In the genomic region with DNA sequence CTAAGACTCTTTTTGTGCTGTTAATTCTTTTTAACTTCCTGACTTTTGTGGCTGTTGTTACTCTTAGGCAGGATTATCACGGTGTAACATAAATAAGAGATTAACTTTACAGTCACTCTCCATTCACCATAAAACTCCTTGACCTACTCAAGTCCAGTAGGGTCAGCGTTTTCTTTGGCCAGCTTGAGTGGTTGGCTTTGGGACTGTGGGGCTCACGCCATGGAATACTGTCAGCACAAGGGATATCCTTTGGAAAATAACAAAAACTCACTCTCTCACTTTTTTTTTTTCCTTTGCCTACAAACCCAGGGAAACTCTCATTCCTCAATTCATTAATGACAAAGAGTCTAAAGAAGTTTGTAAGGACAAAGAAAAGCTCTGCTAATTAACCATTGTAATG, we compare ENCODE assay signal across 24 cellular contexts.
"Had no signal": no experiment of that assay in that cellular context is flagged by ENCODE, and none has a peak within 500 bp of the region (broad histone marks: within the 10 kb centered on the region; RNA-seq: fewer than 3 reads in every experiment).

No MANE protein-coding gene starts in this region.

- H3K4me3 ChIP-seq: colonic mucosa, gastrocnemius medialis, mucosa of descending colon, psoas muscle, right lobe of liver, thoracic aorta, tibial nerve, upper lobe of left lung, uterus had no signal

- H3K9me3 ChIP-seq: colonic mucosa, gastrocnemius medialis, mucosa of descending colon, psoas muscle, right lobe of liver, thoracic aorta, tibial nerve, upper lobe of left lung, uterus had no signal

- H3K9me3 Mint-ChIP-seq: dendritic cell treated with granulocyte-macrophage colony-stimulating factor and Interleukin-4, amounts not matched to agents 40 ng/mL and 50 ng/mL, for 4 days; mesothelial cell of epicardium; neural crest cell; stimulated activated naive B cell treated with anti-CD40 and anti-IgM and Interleukin-4, amounts not matched to agents 10 μg/mL and 1 μg/mL and 100 μg/mL, for 72 hours; stimulated activated naive CD8-positive, alpha-beta T cell treated with anti-CD3 and anti-CD28 coated beads, Interleukin-15, Interleukin-2, amounts not matched to agents 100 ng/mL and 50 ng/mL, for 24 hours had no signal

- H3K36me3 ChIP-seq: colonic mucosa, gastrocnemius medialis, right lobe of liver, thoracic aorta, tibial nerve, upper lobe of left lung, uterus had no signal

- H3K27ac ChIP-seq: colonic mucosa, psoas muscle, right lobe of liver, thoracic aorta, tibial nerve, upper lobe of left lung, uterus had no signal

- H3K4me1 ChIP-seq: colonic mucosa, psoas muscle, uterus had no signal

- H3K27ac Mint-ChIP-seq: dendritic cell treated with granulocyte-macrophage colony-stimulating factor and Interleukin-4, amounts not matched to agents 40 ng/mL and 50 ng/mL, for 4 days; mesothelial cell of epicardium; natural killer cell treated with Interleukin-12 subunit alpha and Interleukin-12 subunit beta and Interleukin-15 and Interleukin-18, amount 100 ng/mL, for 72 hours; stimulated activated naive B cell treated with anti-CD40 and anti-IgM and Interleukin-4, amounts not matched to agents 10 μg/mL and 1 μg/mL and 100 μg/mL, for 72 hours; stimulated activated naive CD8-positive, alpha-beta T cell treated with anti-CD3 and anti-CD28 coated beads, Interleukin-15, Interleukin-2, amounts not matched to agents 100 ng/mL and 50 ng/mL, for 24 hours had no signal

- H3K4me3 Mint-ChIP-seq: dendritic cell treated with granulocyte-macrophage colony-stimulating factor and Interleukin-4, amounts not matched to agents 40 ng/mL and 50 ng/mL, for 4 days; mesothelial cell of epicardium; naive B cell; natural killer cell treated with Interleukin-12 subunit alpha and Interleukin-12 subunit beta and Interleukin-15 and Interleukin-18, amount 100 ng/mL, for 72 hours; neural crest cell; stimulated activated naive B cell treated with anti-CD40 and anti-IgM and Interleukin-4, amounts not matched to agents 10 μg/mL and 1 μg/mL and 100 μg/mL, for 72 hours; stimulated activated naive CD8-positive, alpha-beta T cell treated with anti-CD3 and anti-CD28 coated beads, Interleukin-15, Interleukin-2, amounts not matched to agents 100 ng/mL and 50 ng/mL, for 24 hours had no signal

- H3K27me3 ChIP-seq: colonic mucosa, gastrocnemius medialis, right lobe of liver, tibial nerve, upper lobe of left lung, uterus had no signal

- H3K4me1 Mint-ChIP-seq: naive B cell; neural crest cell; stimulated activated naive B cell treated with anti-CD40 and anti-IgM and Interleukin-4, amounts not matched to agents 10 μg/mL and 1 μg/mL and 100 μg/mL, for 72 hours had no signal

- ATAC-seq: gastrocnemius medialis; left lobe of liver; mucosa of descending colon; natural killer cell treated with Interleukin-12 subunit alpha and Interleukin-12 subunit beta and Interleukin-15 and Interleukin-18, amount 100 ng/mL, for 72 hours; psoas muscle; right lobe of liver; stimulated activated naive B cell treated with anti-CD40 and anti-IgM and Interleukin-4, amounts not matched to agents 10 μg/mL and 1 μg/mL and 100 μg/mL, for 72 hours had no signal

- FAIRE-seq: keratinocyte, small intestine had no signal

- H3K27me3 Mint-ChIP-seq: dendritic cell treated with granulocyte-macrophage colony-stimulating factor and Interleukin-4, amounts not matched to agents 40 ng/mL and 50 ng/mL, for 4 days; naive B cell; natural killer cell treated with Interleukin-12 subunit alpha and Interleukin-12 subunit beta and Interleukin-15 and Interleukin-18, amount 100 ng/mL, for 72 hours; stimulated activated naive B cell treated with anti-CD40 and anti-IgM and Interleukin-4, amounts not matched to agents 10 μg/mL and 1 μg/mL and 100 μg/mL, for 72 hours; stimulated activated naive CD8-positive, alpha-beta T cell treated with anti-CD3 and anti-CD28 coated beads, Interleukin-15, Interleukin-2, amounts not matched to agents 100 ng/mL and 50 ng/mL, for 24 hours had no signal

- DNase-seq: colonic mucosa; effector memory CD4-positive, alpha-beta T cell; gastrocnemius medialis; head of caudate nucleus; mesenchymal stem cell; mucosa of descending colon; naive B cell; psoas muscle; right lobe of liver; small intestine; stimulated activated CD4-positive, alpha-beta T cell treated with anti-CD3 and anti-CD28 coated beads, Interleukin-15, amount 100 ng/mL, for 24 hours; stimulated activated CD4-positive, alpha-beta T cell treated with anti-CD3 and anti-CD28 coated beads, Interleukin-2, amount 100 ng/mL, for 48 hours; stimulated activated naive B cell treated with anti-CD40 and anti-IgM and Interleukin-4, amounts not matched to agents 10 μg/mL and 1 μg/mL and 100 μg/mL, for 72 hours; upper lobe of left lung; uterus had no signal

- H3K36me3 Mint-ChIP-seq: mesothelial cell of epicardium; naive B cell; natural killer cell treated with Interleukin-12 subunit alpha and Interleukin-12 subunit beta and Interleukin-15 and Interleukin-18, amount 100 ng/mL, for 72 hours; stimulated activated naive B cell treated with anti-CD40 and anti-IgM and Interleukin-4, amounts not matched to agents 10 μg/mL and 1 μg/mL and 100 μg/mL, for 72 hours had no signal
